ENCODE assay signal across 14 cellular contexts in genomic region chr1:8740034-8740449, GRCh38.
DNase-seq lines count a peak whose midpoint lies in the region; ATAC-seq and TF ChIP-seq lines count a peak whose summit lies in the region.
"Had no signal": no experiment of that assay in that cellular context is flagged by ENCODE, and none has a peak within 500 bp of the region (broad histone marks: within the 10 kb centered on the region; RNA-seq: fewer than 3 reads in every experiment).

No MANE protein-coding gene starts in this region.

- no peak overlapping the region for H3K18ac ChIP-seq in mesenchymal stem cell (ENCODE audit: low read depth in 1 of 2, low read length in 2 of 2)

- no peak overlapping the region for H2BK120ac ChIP-seq in mesenchymal stem cell (ENCODE audit: low read depth, low read length)

- H3K4ac ChIP-seq in mesenchymal stem cell (ENCODE audit: low read depth in 1 of 2, low read length in 2 of 2) = no peak overlapping the region

- no peak overlapping the region for H4K8ac ChIP-seq in mesenchymal stem cell (ENCODE audit: low read length)

- TF ChIP-seq POLR2A in ovary (IDR thresholded peaks at IDR 0.05) = no peak

- H3K36me3 Mint-ChIP-seq in activated CD4-positive, alpha-beta T cell treated with anti-CD3 and anti-CD28 coated beads for 36 hours (ENCODE audit: low read depth) = peaks cover 17% of the 10 kb centered on the region

- intact Hi-C loops in Panc1 (cut with micrococcal nuclease; ENCODE audit: unreplicated experiment) (no loop called here), ovary (cut with DNase I) (no loop called here)
- intact Hi-C loops in activated CD4-positive, alpha-beta T cell treated with anti-CD3 and anti-CD28 coated beads for 36 hours (cut with DNase I, micrococcal nuclease) = no loop called here

- no peak overlapping the region for H3K27ac ChIP-seq in Panc1 (ENCODE audit: low read length)
- peak overlapping the region; percentile 19 for H3K27ac ChIP-seq in mesenchymal stem cell (ENCODE audit: low read length, poor library complexity, severe bottlenecking)
- H3K27ac ChIP-seq in ovary = no peak overlapping the region
- H3K27ac ChIP-seq: cardiac muscle cell, SK-N-MC had no signal

- H3K27me3 Mint-ChIP-seq in activated CD4-positive, alpha-beta T cell treated with anti-CD3 and anti-CD28 coated beads for 36 hours = no peaks in the 10 kb centered on the region
- H3K27me3 Mint-ChIP-seq: CD4-positive, alpha-beta memory T cell had no signal

- no peak overlapping the region for H2BK12ac ChIP-seq in mesenchymal stem cell (ENCODE audit: low read length in 2 of 2)

- H3K4me2 ChIP-seq in mesenchymal stem cell (ENCODE audit: low read length, poor library complexity, severe bottlenecking) = no peak overlapping the region

- no peak overlapping the region for H2BK5ac ChIP-seq in mesenchymal stem cell (ENCODE audit: low read depth, low read length, poor library complexity, severe bottlenecking)

- no peak overlapping the region for H3K4me3 ChIP-seq in Panc1 (ENCODE audit: low read depth in 2 of 2, low read length in 2 of 2)
- no peak overlapping the region for H3K4me3 ChIP-seq in epithelial cell of esophagus (ENCODE audit: low read length)
- H3K4me3 ChIP-seq in mesenchymal stem cell (ENCODE audit: insufficient read depth in 1 of 2, low read depth in 1 of 2, low read length in 2 of 2) = no peak overlapping the region
- H3K4me3 ChIP-seq in ovary = no peak overlapping the region
- H3K4me3 ChIP-seq: cardiac muscle cell, SK-N-MC had no signal

- H3K9me3 ChIP-seq in Panc1 (ENCODE audit: control insufficient read depth, insufficient read depth, low read depth, low read length) (peaks cover 8% of the 10 kb centered on the region; the same call in 1 of the 2 replicates), mesenchymal stem cell (ENCODE audit: control insufficient read depth, low read length) (peaks cover 8% of the 10 kb centered on the region), ovary (no peaks in the 10 kb centered on the region)

- H3K4me1 ChIP-seq in Panc1 (ENCODE audit: control insufficient read depth, insufficient read depth, low read length) (no peaks in the 10 kb centered on the region), mesenchymal stem cell (ENCODE audit: control insufficient read depth, insufficient read depth, low read depth, low read length) (peaks cover 5% of the 10 kb centered on the region), ovary (ENCODE audit: insufficient read depth) (no peaks in the 10 kb centered on the region)

- H3K9ac ChIP-seq in mesenchymal stem cell (ENCODE audit: low read length) = peak overlapping the region; percentile 41

- CTCF ChIA-PET in Panc1 (lab: Charles Lee) = interaction anchor here (1.1 kb wide), 1 partner anchor 109 kb away, joined by 3 read pairs; no protein-coding TSS in a partner anchor
- CTCF ChIA-PET in activated CD4-positive, alpha-beta T cell treated with anti-CD3 and anti-CD28 coated beads for 36 hours (lab: Charles Lee) = interaction anchor here (1.1 to 3.1 kb wide), 6 partner anchors 8 to 180 kb away, joined by 3 to 13 read pairs (median 8); no protein-coding TSS in a partner anchor

- no peak overlapping the region for H2AK5ac ChIP-seq in mesenchymal stem cell (ENCODE audit: low read length, severe bottlenecking)

- H3K27ac Mint-ChIP-seq in activated CD4-positive, alpha-beta T cell treated with anti-CD3 and anti-CD28 coated beads for 36 hours = no peak overlapping the region
- H3K27ac Mint-ChIP-seq: CD4-positive, alpha-beta memory T cell had no signal

- POLR2A ChIA-PET in Panc1 (lab: Charles Lee) = interaction anchor here (0.5 kb wide), 1 partner anchor 111 kb away, joined by 4 read pairs; no protein-coding TSS in a partner anchor
- POLR2A ChIA-PET in activated CD4-positive, alpha-beta T cell treated with anti-CD3 and anti-CD28 coated beads for 36 hours (lab: Charles Lee) = interaction anchor here (0.5 to 0.6 kb wide), 2 partner anchors 23 to 233 kb away, joined by 3 read pairs; no protein-coding TSS in a partner anchor

- peaks cover 19% of the 10 kb centered on the region for H3K79me1 ChIP-seq in mesenchymal stem cell (replicated peaks; ENCODE audit: low read length, poor library complexity, severe bottlenecking)

- H3K23ac ChIP-seq in mesenchymal stem cell (ENCODE audit: low read length in 2 of 2) = no peak overlapping the region

- no peak overlapping the region for H3K14ac ChIP-seq in mesenchymal stem cell (ENCODE audit: low read length in 2 of 2)

- no TSS peak for BruUV-seq in Panc1 (replicated peaks; lab: Mats Ljungman, UMichigan)

- H3K4me1 Mint-ChIP-seq in activated CD4-positive, alpha-beta T cell treated with anti-CD3 and anti-CD28 coated beads for 36 hours = peaks cover 12% of the 10 kb centered on the region

- no peak overlapping the region for H2BK15ac ChIP-seq in mesenchymal stem cell (ENCODE audit: low read depth, poor library complexity, severe bottlenecking)

- DNase-seq in ELR (ENCODE audit: low read depth) = peak; percentile 93
- DNase-seq in Panc1 (ENCODE audit: low read depth, low spot score) = no peak
- DNase-seq in epithelial cell of esophagus (ENCODE audit: low read depth) = peak; percentile 83
- peak; percentile 96 for DNase-seq in mesenchymal stem cell
- DNase-seq in ovary = no peak
- DNase-seq in iPS-NIHi7 (ENCODE audit: extremely low spot score) = no peak
- no peak for DNase-seq in activated CD4-positive, alpha-beta T cell treated with anti-CD3 and anti-CD28 coated beads for 36 hours
- DNase-seq: CD4-positive, alpha-beta memory T cell; Karpas-422; NCI-H526 treated with DMSO at 0.1 percent for 48 hours had no signal

- H3K27me3 ChIP-seq in Panc1 (ENCODE audit: control insufficient read depth, insufficient read depth, low read length) (no peaks in the 10 kb centered on the region), mesenchymal stem cell (ENCODE audit: control insufficient read depth in 1 of 2, insufficient read depth in 1 of 2, low read length in 2 of 2) (no peaks in the 10 kb centered on the region), ovary (no peaks in the 10 kb centered on the region)
- H3K27me3 ChIP-seq: cardiac muscle cell had no signal

- no peak for TF ChIP-seq EP300 in ovary (IDR thresholded peaks at IDR 0.05)

- H4K91ac ChIP-seq in mesenchymal stem cell (ENCODE audit: low read length) = no peak overlapping the region

- no peak overlapping the region for H2AFZ ChIP-seq in mesenchymal stem cell (ENCODE audit: low read depth, low read length)

- peaks cover 9% of the 10 kb centered on the region for H3K9me3 Mint-ChIP-seq in activated CD4-positive, alpha-beta T cell treated with anti-CD3 and anti-CD28 coated beads for 36 hours (ENCODE audit: low read depth)

- ATAC-seq in Panc1 = peak; percentile 59; the same call in 1 of the 2 replicates
- no peak for ATAC-seq in GM21825 (IDR thresholded peaks at IDR 0.05; ENCODE audit: unreplicated experiment)
- ATAC-seq in activated CD4-positive, alpha-beta T cell treated with anti-CD3 and anti-CD28 coated beads for 36 hours = no peak
- ATAC-seq: activated CD4-positive, CD25-positive, alpha-beta regulatory T cell treated with anti-CD3 and anti-CD28 coated beads, Interleukin-2, amount 50 U/mL, for 24 hours had no signal

- in situ Hi-C loops in Panc1 (cut with HindIII; ENCODE audit: low pct_unique_long_range_greater_than_20kb, low sequenced_read_pairs) = no loop called here

- H3K36me3 ChIP-seq in Panc1 (ENCODE audit: control insufficient read depth, insufficient read depth, low read length) (no peaks in the 10 kb centered on the region), mesenchymal stem cell (ENCODE audit: control insufficient read depth in 1 of 2, insufficient read depth in 2 of 2, low read depth in 1 of 2, low read length in 2 of 2) (peaks cover 0 to 5% of the 10 kb centered on the region in 2 experiments), ovary (no peaks in the 10 kb centered on the region)
- H3K36me3 ChIP-seq: cardiac muscle cell had no signal

- TF ChIP-seq CTCF in Panc1 (IDR thresholded peaks at IDR 0.05) = no peak
- no peak for TF ChIP-seq CTCF in epithelial cell of esophagus (IDR thresholded peaks at IDR 0.05; ENCODE audit: insufficient read depth, low read depth, low read length, missing control alignments)
- TF ChIP-seq CTCF in ovary (IDR thresholded peaks at IDR 0.05) = no peak

- H3K4me3 Mint-ChIP-seq in activated CD4-positive, alpha-beta T cell treated with anti-CD3 and anti-CD28 coated beads for 36 hours = no peak overlapping the region
- H3K4me3 Mint-ChIP-seq: CD4-positive, alpha-beta memory T cell had no signal

Comparison
In these comparisons a context has a peak if more than half of its experiments do, and no peak if none do; other contexts are left out.
1. DNase-seq: peak in ELR (single experiment), epithelial cell of esophagus (single experiment) and mesenchymal stem cell (single experiment); none in Panc1 (single experiment), ovary (0 of 5), iPS-NIHi7 (single experiment) and activated CD4-positive, alpha-beta T cell treated with anti-CD3 and anti-CD28 coated beads for 36 hours (single experiment).